ENCODE assay signal across 16 cellular contexts in the genomic region with DNA sequence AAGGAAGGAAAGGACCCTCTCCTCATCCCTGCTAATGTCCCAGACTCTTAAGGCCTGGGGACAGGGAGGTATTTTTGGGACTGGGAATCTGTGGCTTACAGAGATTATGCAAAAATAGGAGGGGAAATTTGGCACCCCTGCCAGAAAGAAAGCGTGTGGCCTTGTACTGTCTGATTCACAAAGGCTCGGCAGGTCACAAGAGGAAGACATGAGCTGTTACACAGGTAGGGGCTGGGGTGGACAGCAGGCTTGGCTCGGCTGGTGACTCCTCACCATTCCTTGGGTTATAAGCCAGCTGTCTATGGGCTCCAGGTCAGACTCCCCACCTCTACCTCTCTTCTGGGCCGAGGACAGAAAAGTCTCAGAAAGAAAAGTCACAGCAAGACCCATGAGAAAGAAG. TPM values are rescaled to one million over a fixed set of nuclear protein-coding genes. Genes with fewer than 3 reads are reported as not detected.
A peak's percentile ranks its signal among the peaks of the same experiment; 100 is the strongest.
DNase-seq lines count a peak whose midpoint lies in the region; ATAC-seq and TF ChIP-seq lines count a peak whose summit lies in the region.
"Had no signal": no experiment of that assay in that cellular context is flagged by ENCODE, and none has a peak within 500 bp of the region (broad histone marks: within the 10 kb centered on the region; RNA-seq: fewer than 3 reads in every experiment).

No MANE protein-coding gene starts in this region.

- no peaks in the 10 kb centered on the region for H3K36me3 Mint-ChIP-seq in neural progenitor cell
- peaks cover 2% of the 10 kb centered on the region for H3K36me3 Mint-ChIP-seq in activated T-cell treated with anti-CD3 and anti-CD28 coated beads, Interleukin-2, amount 50 U/mL, for 24 hours (ENCODE audit: low read depth)
- H3K36me3 Mint-ChIP-seq: CD8-positive, alpha-beta T cell had no signal

- CTCF ChIA-PET in RWPE1 (lab: Yijun Ruan, JAX), result no interaction called here

- H3K27ac Mint-ChIP-seq in neural progenitor cell, result peak overlapping the region; percentile 46
- no peak overlapping the region for H3K27ac Mint-ChIP-seq in activated T-cell treated with anti-CD3 and anti-CD28 coated beads, Interleukin-2, amount 50 U/mL, for 24 hours
- H3K27ac Mint-ChIP-seq: B cell; CD8-positive, alpha-beta T cell; GM23338; HFFc6 had no signal

- TF ChIP-seq POLR2A in adrenal gland (IDR thresholded peaks at IDR 0.05), result peak in 1 of 2 donors; percentile 39

- POLR2A ChIA-PET in RWPE1 (lab: Yijun Ruan, JAX; ENCODE audit: low non-redundant PET), result interaction anchor here (0.5 kb wide), 1 partner anchor 106 kb away, joined by 3 read pairs; no protein-coding TSS in a partner anchor

- H3K27ac ChIP-seq in RWPE1, result peak overlapping the region; percentile 60
- peak overlapping the region; percentile 28 to 85 (median 72) for H3K27ac ChIP-seq in adrenal gland
- no peak overlapping the region for H3K27ac ChIP-seq in neural progenitor cell
- H3K27ac ChIP-seq: BLaER1 treated with 17β-estradiol and CSF1 and Interleukin-3, amounts not matched to agents 10 nM and 100 nM had no signal

- peaks cover 14% of the 10 kb centered on the region for H3K27me3 Mint-ChIP-seq in neural progenitor cell (ENCODE audit: insufficient read depth, low read depth)
- H3K27me3 Mint-ChIP-seq in activated T-cell treated with anti-CD3 and anti-CD28 coated beads, Interleukin-2, amount 50 U/mL, for 24 hours, result no peaks in the 10 kb centered on the region
- H3K27me3 Mint-ChIP-seq: B cell had no signal

- H3K9ac ChIP-seq in neural progenitor cell, result no peak overlapping the region

- peaks cover 10% of the 10 kb centered on the region for H3F3A ChIP-seq in neural progenitor cell (ENCODE audit: low read depth)

- H3K9me3 Mint-ChIP-seq in neural progenitor cell, result no peaks in the 10 kb centered on the region
- no peaks in the 10 kb centered on the region for H3K9me3 Mint-ChIP-seq in activated T-cell treated with anti-CD3 and anti-CD28 coated beads, Interleukin-2, amount 50 U/mL, for 24 hours
- H3K9me3 Mint-ChIP-seq: CD8-positive, alpha-beta T cell; GM23338; HFFc6 had no signal

- H3K79me2 ChIP-seq in neural progenitor cell (ENCODE audit: low read depth), result no peaks in the 10 kb centered on the region

- H3K4me1 Mint-ChIP-seq in neural progenitor cell, result peaks cover 56% of the 10 kb centered on the region
- peaks cover 54% of the 10 kb centered on the region for H3K4me1 Mint-ChIP-seq in activated T-cell treated with anti-CD3 and anti-CD28 coated beads, Interleukin-2, amount 50 U/mL, for 24 hours (ENCODE audit: low read depth)
- H3K4me1 Mint-ChIP-seq: B cell had no signal

- H2AFZ ChIP-seq in neural progenitor cell (replicated peaks), result no peak overlapping the region
- H2AFZ ChIP-seq: GM23338 had no signal

- peaks cover 17 to 38% of the 10 kb centered on the region in 2 donors for H3K4me1 ChIP-seq in adrenal gland (replicated peaks in 1 of 2)
- H3K4me1 ChIP-seq in neural progenitor cell, result peaks cover 21% of the 10 kb centered on the region

- H4K20me1 ChIP-seq in neural progenitor cell (ENCODE audit: low read depth), result no peaks in the 10 kb centered on the region

- peaks cover 0 to 9% of the 10 kb centered on the region in 2 donors for H3K36me3 ChIP-seq in adrenal gland (replicated peaks in 1 of 2)
- H3K36me3 ChIP-seq in neural progenitor cell, result no peaks in the 10 kb centered on the region

- WGBS in adrenal gland, 4 donors, result 42 to 54% (median 49%) methylated on average over 4 of the region's 4 CpGs

- intact Hi-C loops in adrenal gland (cut with DNase I) (loop anchor here in 1 of 2 donors (5.0 kb wide), 1 partner anchor 45 kb away; no protein-coding TSS in a partner anchor), Right ventricle myocardium superior (cut with DNase I) (loop anchor here (5.0 kb wide), 1 partner anchor 35 kb away; no protein-coding TSS in a partner anchor)

- H3K9me3 ChIP-seq in adrenal gland (replicated peaks in 1 of 3) (no peaks in the 10 kb centered on the region), neural progenitor cell (ENCODE audit: low read depth) (no peaks in the 10 kb centered on the region)
- H3K9me3 ChIP-seq: BLaER1 treated with 17β-estradiol and CSF1 and Interleukin-3, amounts not matched to agents 10 nM and 100 nM had no signal

- no peak overlapping the region for H3K4me2 ChIP-seq in neural progenitor cell
- H3K4me2 ChIP-seq: GM23338 had no signal

- H3K4me3 ChIP-seq in adrenal gland (no peak overlapping the region), neural progenitor cell (no peak overlapping the region)
- H3K4me3 ChIP-seq: BLaER1 treated with 17β-estradiol and CSF1 and Interleukin-3, amounts not matched to agents 10 nM and 100 nM; GM23338 had no signal

- no peak for DNase-seq in RWPE1 (ENCODE audit: low spot score)
- peak; percentile 71 to 91 (median 86) for DNase-seq in adrenal gland
- no peak for DNase-seq in neural progenitor cell (ENCODE audit: low spot score)
- no peak for DNase-seq in Right ventricle myocardium superior
- no peak for DNase-seq in activated T-cell treated with anti-CD3 and anti-CD28 coated beads, Interleukin-2, amount 50 U/mL, for 24 hours
- no peak for DNase-seq in NCI-H524 treated with DMSO at 0.1 percent for 48 hours (lab: John Stamatoyannopoulos, UW)
- DNase-seq: Calu3; CD8-positive, alpha-beta T cell; DMS79 treated with DMSO at 0.1 percent for 48 hours; GF-D8; H7; HFFc6 had no signal

- H3K4me3 Mint-ChIP-seq in neural progenitor cell, result no peak overlapping the region
- no peak overlapping the region for H3K4me3 Mint-ChIP-seq in activated T-cell treated with anti-CD3 and anti-CD28 coated beads, Interleukin-2, amount 50 U/mL, for 24 hours
- H3K4me3 Mint-ChIP-seq: B cell; CD8-positive, alpha-beta T cell; GM23338; HFFc6 had no signal

- TF ChIP-seq CTCF in RWPE1 (conservative IDR thresholded peaks at IDR 0.05; ENCODE audit: low read depth) (no peak), adrenal gland (IDR thresholded peaks at IDR 0.05) (no peak), neural progenitor cell (IDR thresholded peaks at IDR 0.05) (no peak)

- ATAC-seq in Right ventricle myocardium superior (ENCODE audit: poor library complexity), result no peak
- ATAC-seq: CD8-positive, alpha-beta T cell; GM23338; HCT116 had no signal

- H3K27me3 ChIP-seq in adrenal gland (no peaks in the 10 kb centered on the region), neural progenitor cell (no peaks in the 10 kb centered on the region)
- H3K27me3 ChIP-seq: BLaER1 treated with 17β-estradiol and CSF1 and Interleukin-3, amounts not matched to agents 10 nM and 100 nM had no signal

RNA-seq across cellular contexts. Expression of a gene that starts 20.7 kb away (rescaled TPM):
- total RNA-seq in adrenal gland (100 to 1,000 TPM; 403 to 850 (median 667) TPM), neural progenitor cell (ENCODE audit: low replicate concordance) (12.7 and 41.0 TPM in 2 replicates), Right ventricle myocardium superior (14.7 TPM)
- polyA plus RNA-seq in adrenal gland, result 100 to 1,000 TPM; 298 to 818 (median 483) TPM

Comparison
In these comparisons a context has a peak if more than half of its experiments do, and no peak if none do; other contexts are left out.
1. DNase-seq: peak in adrenal gland (7 of 7); none in RWPE1 (single experiment), neural progenitor cell (single experiment), Right ventricle myocardium superior (single experiment), activated T-cell treated with anti-CD3 and anti-CD28 coated beads, Interleukin-2, amount 50 U/mL, for 24 hours (single experiment) and NCI-H524 treated with DMSO at 0.1 percent for 48 hours (single experiment).